In genomic region chr19:9673912-9674668, GRCh38 we compare ENCODE assay signal across 8 cellular contexts. TPM values are rescaled to one million over a fixed set of nuclear protein-coding genes. Genes with fewer than 3 reads are reported as not detected.
DNase-seq lines count a peak whose midpoint lies in the region; ATAC-seq and TF ChIP-seq lines count a peak whose summit lies in the region.

No MANE protein-coding gene starts in this region.

- intact Hi-C loops in gastrocnemius medialis (cut with DNase I; ENCODE audit: low total_unique reads), result loop anchor here (1.0 to 2.0 kb wide), 2 partner anchors 53 to 94 kb away; partner anchors contain the start of genes ZNF561 and ZNF846

- peak overlapping the region; percentile 98 to 99 (median 99) for H3K27ac Mint-ChIP-seq in CD4-positive, CD25-positive, alpha-beta regulatory T cell
- peak overlapping the region; percentile 93 to 100 (median 97) for H3K27ac Mint-ChIP-seq in IgD-negative memory B cell
- H3K27ac Mint-ChIP-seq in activated T-cell treated with anti-CD3 and anti-CD28 coated beads, Interleukin-2, amount 50 U/mL, for 24 hours, result peak overlapping the region; percentile 99

- in situ Hi-C loops in gastrocnemius medialis (cut with MboI; ENCODE audit: low sequenced_read_pairs in 4 of 4), result no loop called here

- peaks cover 3% of the 10 kb centered on the region for H3K4me1 ChIP-seq in CD4-positive, CD25-positive, alpha-beta regulatory T cell (ENCODE audit: control insufficient read depth, insufficient read depth, low read length, poor library complexity, severe bottlenecking)
- H3K4me1 ChIP-seq in gastroesophageal sphincter, result peaks cover 0 to 24% (median 3%) of the 10 kb centered on the region in 3 donors
- no peaks in the 10 kb centered on the region for H3K4me1 ChIP-seq in gastrocnemius medialis

- TF ChIP-seq POLR2A in gastroesophageal sphincter (IDR thresholded peaks at IDR 0.05) (no peak), gastrocnemius medialis (IDR thresholded peaks at IDR 0.05) (no peak)

- peak in 2 of 3 donors; percentile 11 to 27 for DNase-seq in CD4-positive, CD25-positive, alpha-beta regulatory T cell
- peak; percentile 74 for DNase-seq in activated T-cell treated with anti-CD3 and anti-CD28 coated beads, Interleukin-2, amount 50 U/mL, for 24 hours
- no peak for DNase-seq in gastrocnemius medialis
- no peak for DNase-seq in RPMI8226
- DNase-seq in ureter (ENCODE audit: low spot score), result no peak

- 7 to 30% methylated on average over 9 to 15 of the region's 15 CpGs for WGBS in gastroesophageal sphincter (ENCODE audit: low coverage in 1 of 2), 2 donors

- peaks cover 21 to 51% of the 10 kb centered on the region in 2 experiments for H3K9me3 ChIP-seq in CD4-positive, CD25-positive, alpha-beta regulatory T cell (ENCODE audit: control insufficient read depth in 2 of 2, low read length in 2 of 2)
- H3K9me3 ChIP-seq in gastroesophageal sphincter, result peaks cover 0 to 32% (median 3%) of the 10 kb centered on the region in 3 donors
- H3K9me3 ChIP-seq in gastrocnemius medialis, result peaks cover 0 to 6% (median 3%) of the 10 kb centered on the region in 3 donors

- H3K4me3 Mint-ChIP-seq in CD4-positive, CD25-positive, alpha-beta regulatory T cell, result peak overlapping the region; percentile 96 to 98 (median 98)
- H3K4me3 Mint-ChIP-seq in IgD-negative memory B cell, result peak overlapping the region; percentile 94 to 100 (median 98)
- peak overlapping the region; percentile 93 for H3K4me3 Mint-ChIP-seq in activated T-cell treated with anti-CD3 and anti-CD28 coated beads, Interleukin-2, amount 50 U/mL, for 24 hours

- peaks cover 35% of the 10 kb centered on the region for H3K36me3 Mint-ChIP-seq in CD4-positive, CD25-positive, alpha-beta regulatory T cell
- peaks cover 21% of the 10 kb centered on the region for H3K36me3 Mint-ChIP-seq in IgD-negative memory B cell
- H3K36me3 Mint-ChIP-seq in activated T-cell treated with anti-CD3 and anti-CD28 coated beads, Interleukin-2, amount 50 U/mL, for 24 hours (ENCODE audit: low read depth), result peaks cover 61% of the 10 kb centered on the region

- H3K4me1 Mint-ChIP-seq in CD4-positive, CD25-positive, alpha-beta regulatory T cell, result peaks cover 8 to 31% (median 14%) of the 10 kb centered on the region in 4 donors
- H3K4me1 Mint-ChIP-seq in IgD-negative memory B cell, result peaks cover 14 to 21% (median 19%) of the 10 kb centered on the region in 3 donors
- peaks cover 38% of the 10 kb centered on the region for H3K4me1 Mint-ChIP-seq in activated T-cell treated with anti-CD3 and anti-CD28 coated beads, Interleukin-2, amount 50 U/mL, for 24 hours (ENCODE audit: low read depth)

- H3K27me3 ChIP-seq in CD4-positive, CD25-positive, alpha-beta regulatory T cell (ENCODE audit: control insufficient read depth, insufficient read depth, low read length), result no peaks in the 10 kb centered on the region
- H3K27me3 ChIP-seq in gastroesophageal sphincter, result no peaks in the 10 kb centered on the region
- no peaks in the 10 kb centered on the region for H3K27me3 ChIP-seq in gastrocnemius medialis

- TF ChIP-seq CTCF in gastroesophageal sphincter (IDR thresholded peaks at IDR 0.05), result no peak
- TF ChIP-seq CTCF in gastrocnemius medialis (IDR thresholded peaks at IDR 0.05 in 4 of 5, conservative IDR thresholded peaks at IDR 0.05 in 1 of 5), result no peak

- ATAC-seq in CD4-positive, CD25-positive, alpha-beta regulatory T cell (ENCODE audit: low read depth in 2 of 2), result no peak
- ATAC-seq in gastroesophageal sphincter, result peak; percentile 16
- ATAC-seq in gastrocnemius medialis, result no peak
- no peak for ATAC-seq in HG03045 (IDR thresholded peaks at IDR 0.05; ENCODE audit: unreplicated experiment)

- H3K4me3 ChIP-seq in CD4-positive, CD25-positive, alpha-beta regulatory T cell (ENCODE audit: low read depth, low read length), result peak overlapping the region; percentile 88
- H3K4me3 ChIP-seq in gastroesophageal sphincter (peak overlapping the region; percentile 81 to 85), gastrocnemius medialis (peak overlapping the region; percentile 66 to 90 (median 70))

- peaks cover 4 to 45% (median 18%) of the 10 kb centered on the region in 7 donors for H3K9me3 Mint-ChIP-seq in CD4-positive, CD25-positive, alpha-beta regulatory T cell
- H3K9me3 Mint-ChIP-seq in IgD-negative memory B cell, result peaks cover 10 to 24% (median 19%) of the 10 kb centered on the region in 3 donors
- peaks cover 37% of the 10 kb centered on the region for H3K9me3 Mint-ChIP-seq in activated T-cell treated with anti-CD3 and anti-CD28 coated beads, Interleukin-2, amount 50 U/mL, for 24 hours

- no peak for TF ChIP-seq EP300 in gastroesophageal sphincter (IDR thresholded peaks at IDR 0.05)

- peak overlapping the region; percentile 81 for H3K27ac ChIP-seq in CD4-positive, CD25-positive, alpha-beta regulatory T cell (ENCODE audit: insufficient read depth, low read length, poor library complexity, severe bottlenecking)
- H3K27ac ChIP-seq in gastroesophageal sphincter (peak overlapping the region; percentile 51 to 98 (median 94)), gastrocnemius medialis (peak overlapping the region; percentile 81 to 88 (median 86))

- H3K27me3 Mint-ChIP-seq in CD4-positive, CD25-positive, alpha-beta regulatory T cell, result no peaks in the 10 kb centered on the region
- H3K27me3 Mint-ChIP-seq in IgD-negative memory B cell, result no peaks in the 10 kb centered on the region
- no peaks in the 10 kb centered on the region for H3K27me3 Mint-ChIP-seq in activated T-cell treated with anti-CD3 and anti-CD28 coated beads, Interleukin-2, amount 50 U/mL, for 24 hours

- peaks cover 20% of the 10 kb centered on the region for H3K36me3 ChIP-seq in CD4-positive, CD25-positive, alpha-beta regulatory T cell (ENCODE audit: control insufficient read depth, insufficient read depth, low read length)
- H3K36me3 ChIP-seq in gastroesophageal sphincter (peaks cover 0 to 22% of the 10 kb centered on the region in 2 donors), gastrocnemius medialis (peaks cover 0 to 16% of the 10 kb centered on the region in 2 donors)

RNA-seq across cellular contexts. Expression of gene ZNF562, which starts 0.8 kb away (rescaled TPM):
- 13.5 TPM for total RNA-seq in CD4-positive, CD25-positive, alpha-beta regulatory T cell
- 1 to 10 TPM; 2.0 to 5.0 (median 3.3) TPM for polyA plus RNA-seq in CD4-positive, CD25-positive, alpha-beta regulatory T cell
- 4.7 TPM for polyA plus RNA-seq in IgD-negative memory B cell
- total RNA-seq in gastroesophageal sphincter (10 to 100 TPM; 26.9 to 35.9 (median 30.5) TPM), gastrocnemius medialis (1 to 10 TPM; 3.0 to 8.1 (median 6.6) TPM), ureter (85.7 TPM)

RNA-seq across cellular contexts. Expression of gene ZNF561, which starts 53.1 kb away (rescaled TPM):
- total RNA-seq in CD4-positive, CD25-positive, alpha-beta regulatory T cell, result 36.6 TPM
- polyA plus RNA-seq in CD4-positive, CD25-positive, alpha-beta regulatory T cell, result 10 to 100 TPM; 17.0 to 25.2 (median 22.8) TPM
- 19.1 TPM for polyA plus RNA-seq in IgD-negative memory B cell
- 10 to 100 TPM; 20.6 to 50.5 (median 28.5) TPM for total RNA-seq in gastroesophageal sphincter
- total RNA-seq in gastrocnemius medialis, result 10 to 100 TPM in 3 of 4 donors, 1 to 10 TPM in 1; 8.7 to 17.5 (median 14.4) TPM
- total RNA-seq in ureter, result 80.3 TPM

Comparison
In these comparisons a context has a peak if more than half of its experiments do, and no peak if none do; other contexts are left out.
1. DNase-seq: peak in CD4-positive, CD25-positive, alpha-beta regulatory T cell (2 of 3) and activated T-cell treated with anti-CD3 and anti-CD28 coated beads, Interleukin-2, amount 50 U/mL, for 24 hours (single experiment); none in gastrocnemius medialis (0 of 2), RPMI8226 (single experiment) and ureter (single experiment).
2. Peak in every context shown above with its lines, with median percentiles within 50 percentile points of each other: H3K27ac ChIP-seq, H3K4me3 ChIP-seq, H3K27ac Mint-ChIP-seq and H3K4me3 Mint-ChIP-seq.